19 cellular contexts compared by ENCODE assay signal in genomic region chr4:85861064-85861767, GRCh38.
DNase-seq lines count a peak whose midpoint lies in the region; ATAC-seq, FAIRE-seq and TF ChIP-seq lines count a peak whose summit lies in the region.
"Had no signal": no experiment of that assay in that cellular context is flagged by ENCODE, and none has a peak within 500 bp of the region (broad histone marks: within the 10 kb centered on the region; RNA-seq: fewer than 3 reads in every experiment).

No MANE protein-coding gene starts in this region.

- TF ChIP-seq CTCF in endothelial cell of umbilical vein (IDR thresholded peaks at IDR 0.05; ENCODE audit: extremely low read depth in 1 of 2, insufficient read depth in 1 of 2, low read depth in 1 of 2, low read length in 2 of 2) (no peak), tibial artery (IDR thresholded peaks at IDR 0.05) (no peak)

- no peak overlapping the region for H3K9ac ChIP-seq in endothelial cell of umbilical vein (replicated peaks; ENCODE audit: extremely low read depth, insufficient read depth, low read length)

- peaks cover 2% of the 10 kb centered on the region for H4K20me1 ChIP-seq in endothelial cell of umbilical vein (replicated peaks; ENCODE audit: control insufficient read depth, extremely low read depth, insufficient read depth, low read length)

- dilution Hi-C loops in endothelial cell of umbilical vein (cut with MboI; ENCODE audit: extremely low pct_ligation_motif_present, low sequenced_read_pairs) = no loop called here

- peaks cover 33% of the 10 kb centered on the region for H3K4me1 ChIP-seq in endothelial cell of umbilical vein (ENCODE audit: control insufficient read depth, extremely low read depth, insufficient read depth, low read length)
- H3K4me1 ChIP-seq in tibial artery = peaks cover 0 to 56% (median 17%) of the 10 kb centered on the region in 4 donors

- CTCF ChIA-PET in endothelial cell of umbilical vein (lab: Charles Lee) = interaction anchor here (1.0 to 1.3 kb wide), 2 partner anchors 9 to 25 kb away, joined by 3 to 4 read pairs; no protein-coding TSS in a partner anchor

- H3K9me1 ChIP-seq in endothelial cell of umbilical vein (replicated peaks; ENCODE audit: control insufficient read depth, extremely low read depth, insufficient read depth, low read length) = no peaks in the 10 kb centered on the region

- no peak overlapping the region for H3K4me3 ChIP-seq in endothelial cell of umbilical vein (replicated peaks in 1 of 3; ENCODE audit: insufficient read depth in 1 of 3, low read depth in 1 of 3, low read length in 3 of 3)
- H3K4me3 ChIP-seq in tibial artery = no peak overlapping the region
- H3K4me3 ChIP-seq: prostate gland had no signal

- ATAC-seq in GM18861 (IDR thresholded peaks at IDR 0.05; ENCODE audit: unreplicated experiment) = no peak
- no peak for ATAC-seq in SK-N-SH treated with all-trans-retinoic acid at 6 μM for 48 hours
- ATAC-seq: left lobe of liver had no signal

- H3K27ac ChIP-seq in endothelial cell of umbilical vein (ENCODE audit: insufficient read depth, low read depth, low read length) = peak overlapping the region; percentile 21
- peak overlapping the region; percentile 11 to 41 for H3K27ac ChIP-seq in tibial artery
- H3K27ac ChIP-seq: C4-2B, prostate gland had no signal

- peak; percentile 12 for DNase-seq in NCI-H2196 (lab: John Stamatoyannopoulos, UW; ENCODE audit: unreplicated experiment)
- no peak for DNase-seq in NCI-H2196 treated with DMSO at 0.1 percent for 48 hours (lab: John Stamatoyannopoulos, UW; ENCODE audit: unreplicated experiment)
- DNase-seq in NCI-H2227 treated with DMSO at 0.1 percent for 48 hours (lab: John Stamatoyannopoulos, UW) = peak; percentile 59
- peak; percentile 83 for DNase-seq in endothelial cell of umbilical vein (ENCODE audit: low read depth, low spot score)
- no peak for DNase-seq in tibial artery
- no peak for DNase-seq in activated naive CD4-positive, alpha-beta T cell treated with Interleukin-2 at 50 U/mL for 16 hours
- DNase-seq: activated CD4-positive, alpha-beta memory T cell treated with anti-CD3 and anti-CD28 coated beads for 36 hours; HCEC 1CT; hypothalamus; SIG-M5; T1000 had no signal

- H3K79me2 ChIP-seq in endothelial cell of umbilical vein (ENCODE audit: control insufficient read depth, insufficient read depth, low read length) = peaks cover 97% of the 10 kb centered on the region

- intact Hi-C loops in endothelial cell of umbilical vein (cut with micrococcal nuclease) = no loop called here
- intact Hi-C loops in tibial artery (cut with DNase I; ENCODE audit: low total_unique reads) = no loop called here

- no peak overlapping the region for H2AFZ ChIP-seq in endothelial cell of umbilical vein (ENCODE audit: low read depth, low read length)

- H3K4me2 ChIP-seq in endothelial cell of umbilical vein (ENCODE audit: insufficient read depth, low read length) = peak overlapping the region; percentile 52

- no peak for TF ChIP-seq POLR2A in endothelial cell of umbilical vein (IDR thresholded peaks at IDR 0.05; ENCODE audit: low read depth, low read length)

- FAIRE-seq in endothelial cell of umbilical vein (lab: Jason Lieb, UNC) = no peak
- FAIRE-seq: A204.1, colon, GM12891 had no signal

- H3K36me3 ChIP-seq in endothelial cell of umbilical vein (ENCODE audit: control insufficient read depth in 2 of 2, extremely low read depth in 1 of 2, insufficient read depth in 2 of 2, low read length in 2 of 2) (no peaks in the 10 kb centered on the region), tibial artery (no peaks in the 10 kb centered on the region)
- H3K36me3 ChIP-seq: prostate gland had no signal

- BruUV-seq in endothelial cell of umbilical vein (replicated peaks; lab: Mats Ljungman, UMichigan) = no TSS peak

- no peaks in the 10 kb centered on the region for H3K27me3 ChIP-seq in endothelial cell of umbilical vein (ENCODE audit: control insufficient read depth in 2 of 2, insufficient read depth in 2 of 2, low read length in 2 of 2)
- H3K27me3 ChIP-seq in tibial artery = no peaks in the 10 kb centered on the region

- POLR2A ChIA-PET in endothelial cell of umbilical vein (lab: Charles Lee) = no interaction called here

- H3K9me3 ChIP-seq in endothelial cell of umbilical vein (replicated peaks; ENCODE audit: control insufficient read depth, insufficient read depth, low read length) (no peaks in the 10 kb centered on the region), tibial artery (no peaks in the 10 kb centered on the region)
- H3K9me3 ChIP-seq: prostate gland had no signal

TF ChIP-seq in endothelial cell of umbilical vein, 7 proteins besides CTCF, POLR2A, EP300 and RAD21:
- no peak for TF ChIP-seq MAX (IDR thresholded peaks at IDR 0.05; ENCODE audit: insufficient read depth, insufficient read length)
- TF ChIP-seq JUN (IDR thresholded peaks at IDR 0.05; ENCODE audit: borderline replicate concordance, insufficient read depth, insufficient read length, low read depth) = no peak
- no peak for TF ChIP-seq GATA2 (IDR thresholded peaks at IDR 0.05; ENCODE audit: insufficient read depth, insufficient read length, low read depth, low read length)

TF ChIP-seq in SK-N-SH treated with all-trans-retinoic acid at 6 μM for 48 hours, 23 proteins besides CTCF, POLR2A, EP300 and RAD21 (continues in another document):
- TF ChIP-seq ESRRG (CRISPR knock-in tag; IDR thresholded peaks at IDR 0.05) (no peak), ZNF70 (CRISPR knock-in tag; IDR thresholded peaks at IDR 0.05) (no peak), POU6F1 (CRISPR knock-in tag; IDR thresholded peaks at IDR 0.05; ENCODE audit: borderline replicate concordance, low read depth) (no peak), ZNF565 (CRISPR knock-in tag; conservative IDR thresholded peaks at IDR 0.05; ENCODE audit: low read depth) (no peak), ZFP3 (CRISPR knock-in tag; IDR thresholded peaks at IDR 0.05) (no peak), TSHZ2 (CRISPR knock-in tag; IDR thresholded peaks at IDR 0.05) (no peak), CSDC2 (CRISPR knock-in tag; IDR thresholded peaks at IDR 0.05) (no peak), CREB5 (CRISPR knock-in tag; IDR thresholded peaks at IDR 0.05; ENCODE audit: low read depth) (no peak), ZC3H10 (CRISPR knock-in tag; IDR thresholded peaks at IDR 0.05) (no peak), OSR1 (CRISPR knock-in tag; IDR thresholded peaks at IDR 0.05) (no peak), ISL1 (CRISPR knock-in tag; IDR thresholded peaks at IDR 0.05) (no peak)

Comparison
In these comparisons a context has a peak if more than half of its experiments do, and no peak if none do; other contexts are left out.
1. DNase-seq: peak in NCI-H2196 (single experiment), NCI-H2227 treated with DMSO at 0.1 percent for 48 hours (single experiment) and endothelial cell of umbilical vein (single experiment); none in NCI-H2196 treated with DMSO at 0.1 percent for 48 hours (single experiment), tibial artery (0 of 2) and activated naive CD4-positive, alpha-beta T cell treated with Interleukin-2 at 50 U/mL for 16 hours (single experiment).